ENCODE assay signal across 18 cellular contexts in genomic region chr17:47816947-47817346, GRCh38. TPM values are rescaled to one million over a fixed set of nuclear protein-coding genes. Genes with fewer than 3 reads are reported as not detected.
DNase-seq lines count a peak whose midpoint lies in the region; ATAC-seq and TF ChIP-seq lines count a peak whose summit lies in the region.
"Had no signal": no experiment of that assay in that cellular context is flagged by ENCODE, and none has a peak within 500 bp of the region (broad histone marks: within the 10 kb centered on the region; RNA-seq: fewer than 3 reads in every experiment).

No MANE protein-coding gene starts in this region.

- DNase-seq in activated T-cell treated with anti-CD3 and anti-CD28 coated beads, Interleukin-2, amount 50 U/mL, for 24 hours, result no peak
- DNase-seq in activated T-cell treated with anti-CD3 and anti-CD28 coated beads, Interleukin-2, amount 50 U/mL, for 48 hours, result no peak
- DNase-seq in neural crest cell (ENCODE audit: low read depth, low spot score) (no peak), kidney tubule cell (ENCODE audit: low spot score) (no peak), left ventricle myocardium inferior (no peak)
- DNase-seq in stimulated activated effector memory CD8-positive, alpha-beta T cell treated with anti-CD3 and anti-CD28 coated beads, Interleukin-12 subunit alpha, Interleukin-12 subunit beta, amount 100 ng/mL, for 72 hours (ENCODE audit: low spot score in 2 of 2), result no peak
- DNase-seq: AML-193; CD4-positive, alpha-beta memory T cell; DMS153; DMS79; GDM1; GM23248 had no signal

- peaks cover 20% of the 10 kb centered on the region for H3K4me1 ChIP-seq in left ventricle myocardium inferior

- intact Hi-C loops in left ventricle myocardium inferior (cut with micrococcal nuclease), result no loop called here

- ATAC-seq in stimulated activated effector memory CD8-positive, alpha-beta T cell treated with anti-CD3 and anti-CD28 coated beads, Interleukin-12 subunit alpha, Interleukin-12 subunit beta, amount 100 ng/mL, for 72 hours, result no peak
- ATAC-seq in HG02759 (IDR thresholded peaks at IDR 0.05; ENCODE audit: unreplicated experiment), result no peak
- ATAC-seq: A549 had no signal

- no peak overlapping the region for H3K27ac ChIP-seq in left ventricle myocardium inferior (replicated peaks)
- H3K27ac ChIP-seq: 22Rv1, A549, C4-2B, GM23248 had no signal

- H3K27me3 Mint-ChIP-seq in activated T-cell treated with anti-CD3 and anti-CD28 coated beads, Interleukin-2, amount 50 U/mL, for 24 hours, result no peaks in the 10 kb centered on the region
- H3K27me3 Mint-ChIP-seq in neural crest cell (ENCODE audit: low read depth), result no peaks in the 10 kb centered on the region
- H3K27me3 Mint-ChIP-seq: CD4-positive, alpha-beta memory T cell had no signal

- H3K4me3 Mint-ChIP-seq in activated T-cell treated with anti-CD3 and anti-CD28 coated beads, Interleukin-2, amount 50 U/mL, for 24 hours, result no peak overlapping the region
- no peak overlapping the region for H3K4me3 Mint-ChIP-seq in neural crest cell
- H3K4me3 Mint-ChIP-seq in stimulated activated effector memory CD8-positive, alpha-beta T cell treated with anti-CD3 and anti-CD28 coated beads, Interleukin-12 subunit alpha, Interleukin-12 subunit beta, amount 100 ng/mL, for 72 hours, result no peak overlapping the region

- no peak overlapping the region for H3K4me3 ChIP-seq in left ventricle myocardium inferior
- H3K4me3 ChIP-seq: A549, GM23248, HAP-1 had no signal

- no peaks in the 10 kb centered on the region for H3K9me3 Mint-ChIP-seq in activated T-cell treated with anti-CD3 and anti-CD28 coated beads, Interleukin-2, amount 50 U/mL, for 24 hours
- H3K9me3 Mint-ChIP-seq in neural crest cell, result no peaks in the 10 kb centered on the region
- no peaks in the 10 kb centered on the region for H3K9me3 Mint-ChIP-seq in stimulated activated effector memory CD8-positive, alpha-beta T cell treated with anti-CD3 and anti-CD28 coated beads, Interleukin-12 subunit alpha, Interleukin-12 subunit beta, amount 100 ng/mL, for 72 hours
- H3K9me3 Mint-ChIP-seq: CD4-positive, alpha-beta memory T cell had no signal

- no peaks in the 10 kb centered on the region for H3K27me3 ChIP-seq in left ventricle myocardium inferior (ENCODE audit: low read depth)

- peak overlapping the region; percentile 6 for H3K27ac Mint-ChIP-seq in activated T-cell treated with anti-CD3 and anti-CD28 coated beads, Interleukin-2, amount 50 U/mL, for 24 hours
- peak overlapping the region; percentile 43 for H3K27ac Mint-ChIP-seq in neural crest cell (ENCODE audit: unreplicated experiment)
- peak overlapping the region; percentile 50 for H3K27ac Mint-ChIP-seq in stimulated activated effector memory CD8-positive, alpha-beta T cell treated with anti-CD3 and anti-CD28 coated beads, Interleukin-12 subunit alpha, Interleukin-12 subunit beta, amount 100 ng/mL, for 72 hours

- peaks cover 17% of the 10 kb centered on the region for H3K4me1 Mint-ChIP-seq in activated T-cell treated with anti-CD3 and anti-CD28 coated beads, Interleukin-2, amount 50 U/mL, for 24 hours (ENCODE audit: low read depth)
- H3K4me1 Mint-ChIP-seq in neural crest cell, result peaks cover 14% of the 10 kb centered on the region
- H3K4me1 Mint-ChIP-seq in stimulated activated effector memory CD8-positive, alpha-beta T cell treated with anti-CD3 and anti-CD28 coated beads, Interleukin-12 subunit alpha, Interleukin-12 subunit beta, amount 100 ng/mL, for 72 hours, result peaks cover 33% of the 10 kb centered on the region

- TF ChIP-seq CTCF in neural crest cell (conservative IDR thresholded peaks at IDR 0.05), result no peak
- TF ChIP-seq CTCF in left ventricle myocardium inferior (IDR thresholded peaks at IDR 0.05; ENCODE audit: borderline replicate concordance), result no peak

- no peaks in the 10 kb centered on the region for H3K9me3 ChIP-seq in left ventricle myocardium inferior (replicated peaks)
- H3K9me3 ChIP-seq: A549, HAP-1 had no signal

- peaks cover 72% of the 10 kb centered on the region for H3K36me3 Mint-ChIP-seq in activated T-cell treated with anti-CD3 and anti-CD28 coated beads, Interleukin-2, amount 50 U/mL, for 24 hours (ENCODE audit: low read depth)
- H3K36me3 Mint-ChIP-seq in neural crest cell (ENCODE audit: low read depth), result no peaks in the 10 kb centered on the region
- H3K36me3 Mint-ChIP-seq in stimulated activated effector memory CD8-positive, alpha-beta T cell treated with anti-CD3 and anti-CD28 coated beads, Interleukin-12 subunit alpha, Interleukin-12 subunit beta, amount 100 ng/mL, for 72 hours, result peaks cover 65% of the 10 kb centered on the region

- peaks cover 67% of the 10 kb centered on the region for H3K36me3 ChIP-seq in left ventricle myocardium inferior
- H3K36me3 ChIP-seq: HAP-1 had no signal

RNA-seq across cellular contexts. Expression of gene OSBPL7, which starts 4.6 kb away (rescaled TPM):
- total RNA-seq in neural crest cell (14.3 and 14.6 TPM in 2 replicates), left ventricle myocardium inferior (4.4 TPM)

RNA-seq across cellular contexts. Expression of gene MRPL10, which starts 14.4 kb away (rescaled TPM):
- total RNA-seq in neural crest cell, result 50.0 and 55.3 TPM in 2 replicates
- 60.5 TPM for total RNA-seq in left ventricle myocardium inferior

RNA-seq across cellular contexts. Expression of gene LRRC46, which starts 14.5 kb away (rescaled TPM):
- 0.84 and 1.4 TPM in 2 replicates for total RNA-seq in neural crest cell
- 0.63 TPM for total RNA-seq in left ventricle myocardium inferior
- total RNA-seq: Daoy, GM23248 had no signal

RNA-seq across cellular contexts. Expression of gene SCRN2, which starts 24.1 kb away (rescaled TPM):
- total RNA-seq in neural crest cell (32.7 and 37.8 TPM in 2 replicates), left ventricle myocardium inferior (27.1 TPM)

RNA-seq across cellular contexts. Expression of gene SP6, which starts 34.0 kb away (rescaled TPM):
- total RNA-seq in neural crest cell (0.16 and 0.25 TPM in 2 replicates), left ventricle myocardium inferior (0.16 TPM)
- total RNA-seq: CD4-positive, alpha-beta memory T cell; GM23248 had no signal
